19 cellular contexts compared by ENCODE assay signal in genomic region chr11:68641880-68642279, GRCh38. TPM values are rescaled to one million over a fixed set of nuclear protein-coding genes. Genes with fewer than 3 reads are reported as not detected.
DNase-seq lines count a peak whose midpoint lies in the region; ATAC-seq, FAIRE-seq and TF ChIP-seq lines count a peak whose summit lies in the region.
"Had no signal": no experiment of that assay in that cellular context is flagged by ENCODE, and none has a peak within 500 bp of the region (broad histone marks: within the 10 kb centered on the region; RNA-seq: fewer than 3 reads in every experiment).

No MANE protein-coding gene starts in this region.

- peak overlapping the region; percentile 6 for H2AK5ac ChIP-seq in mesendoderm (ENCODE audit: low read length)

- peaks cover 2% of the 10 kb centered on the region for H3K9me3 Mint-ChIP-seq in CD8-positive, alpha-beta T cell

- no peak for FAIRE-seq in small intestine (lab: Jason Lieb, UNC)
- FAIRE-seq: G401.6, GM12892 had no signal

- H3K27me3 ChIP-seq in H7 (ENCODE audit: control insufficient read depth, insufficient read depth, low read length) (no peaks in the 10 kb centered on the region), Panc1 (ENCODE audit: control insufficient read depth, insufficient read depth, low read length) (peaks cover 10% of the 10 kb centered on the region; the same call in 1 of the 2 replicates), mesendoderm (ENCODE audit: insufficient read depth, low read length, poor library complexity) (no peaks in the 10 kb centered on the region), small intestine (ENCODE audit: control insufficient read depth in 2 of 2, insufficient read depth in 2 of 2, low read length in 2 of 2) (peaks cover 0 to under 1% of the 10 kb centered on the region in 2 donors)
- no peaks in the 10 kb centered on the region for H3K27me3 ChIP-seq in CD8-positive, alpha-beta T cell (ENCODE audit: insufficient read depth, low read length)

- no peak overlapping the region for H3K4me2 ChIP-seq in mesendoderm (ENCODE audit: low read length)

- no peak overlapping the region for H3K27ac Mint-ChIP-seq in CD8-positive, alpha-beta T cell
- H3K27ac Mint-ChIP-seq: CD4-positive, alpha-beta memory T cell had no signal

- ATAC-seq in Panc1: peak; percentile 45; the same call in 1 of the 2 replicates
- no peak for ATAC-seq in CD8-positive, alpha-beta T cell
- ATAC-seq: HCT116 had no signal

- no peak overlapping the region for H2BK15ac ChIP-seq in mesendoderm (replicated peaks; ENCODE audit: low read depth)

- H3K27ac ChIP-seq in Panc1 (ENCODE audit: low read length) (no peak overlapping the region), mesendoderm (ENCODE audit: low read depth, low read length) (no peak overlapping the region), small intestine (ENCODE audit: low read depth in 1 of 2, low read length in 1 of 2) (no peak overlapping the region)
- no peak overlapping the region for H3K27ac ChIP-seq in CD8-positive, alpha-beta T cell (ENCODE audit: low read depth, low read length)

- H3K56ac ChIP-seq in mesendoderm (ENCODE audit: low read length): no peak overlapping the region

- no peak overlapping the region for H3K4me3 ChIP-seq in H7 (ENCODE audit: insufficient read depth, low read depth, low read length)
- H3K4me3 ChIP-seq in Panc1 (ENCODE audit: low read depth in 2 of 2, low read length in 2 of 2): no peak overlapping the region
- H3K4me3 ChIP-seq in mesendoderm (ENCODE audit: low read length): no peak overlapping the region
- no peak overlapping the region for H3K4me3 ChIP-seq in CD8-positive, alpha-beta T cell (ENCODE audit: low read depth, low read length)
- no peak overlapping the region for H3K4me3 ChIP-seq in small intestine (ENCODE audit: low read depth in 1 of 2, low read length in 2 of 2)

- H3K27me3 Mint-ChIP-seq in CD8-positive, alpha-beta T cell (ENCODE audit: low read depth): peaks cover 5% of the 10 kb centered on the region

- no peaks in the 10 kb centered on the region for H3K79me1 ChIP-seq in mesendoderm (ENCODE audit: low read length)

- H3K79me2 ChIP-seq in mesendoderm (ENCODE audit: control insufficient read depth, insufficient read depth, low read length): no peaks in the 10 kb centered on the region

- no peaks in the 10 kb centered on the region for H3K36me3 Mint-ChIP-seq in CD8-positive, alpha-beta T cell
- H3K36me3 Mint-ChIP-seq: CD4-positive, alpha-beta memory T cell had no signal

- no peaks in the 10 kb centered on the region for H3K4me1 Mint-ChIP-seq in CD8-positive, alpha-beta T cell (ENCODE audit: low read depth)
- H3K4me1 Mint-ChIP-seq: CD4-positive, alpha-beta memory T cell had no signal

- in situ Hi-C loops in Panc1 (cut with HindIII; ENCODE audit: low pct_unique_long_range_greater_than_20kb, low sequenced_read_pairs): no loop called here

- H2BK120ac ChIP-seq in mesendoderm (ENCODE audit: low read depth, low read length): no peak overlapping the region

- H3K18ac ChIP-seq in mesendoderm (ENCODE audit: low read length): no peak overlapping the region

- CTCF ChIA-PET in Panc1 (lab: Charles Lee): no interaction called here
- CTCF ChIA-PET in CD8-positive, alpha-beta T cell (lab: Charles Lee): no interaction called here

- POLR2A ChIA-PET in Panc1 (lab: Charles Lee): no interaction called here
- POLR2A ChIA-PET in CD8-positive, alpha-beta T cell (lab: Charles Lee): no interaction called here

- H3K4me3 Mint-ChIP-seq in CD8-positive, alpha-beta T cell: no peak overlapping the region
- H3K4me3 Mint-ChIP-seq: CD4-positive, alpha-beta memory T cell; H9 had no signal

- no CpG with 5 or more reads among the region's 15 CpGs for WGBS in mesendoderm (ENCODE audit: extremely low coverage, insufficient coverage, low lambda C conversion rate)
- WGBS in small intestine, 3 donors: 77 to 86% (median 77%) methylated on average over 15 of the region's 15 CpGs

- H4K5ac ChIP-seq in mesendoderm (ENCODE audit: low read length): no peak overlapping the region

- no peak for TF ChIP-seq CTCF in Panc1 (IDR thresholded peaks at IDR 0.05)
- no peak for TF ChIP-seq CTCF in CD8-positive, alpha-beta T cell (IDR thresholded peaks at IDR 0.05)

- H3K9me3 ChIP-seq in Panc1 (ENCODE audit: control insufficient read depth, insufficient read depth, low read depth, low read length) (peaks cover 10% of the 10 kb centered on the region; the same call in 1 of the 2 replicates), small intestine (ENCODE audit: control insufficient read depth, low read depth) (no peaks in the 10 kb centered on the region)
- no peaks in the 10 kb centered on the region for H3K9me3 ChIP-seq in CD8-positive, alpha-beta T cell (ENCODE audit: low read length)

- peak; percentile 36 for DNase-seq in activated effector memory CD4-positive, alpha-beta T cell treated with anti-CD3 and anti-CD28 coated beads, Interleukin-2, amount 50 U/mL, for 16 hours
- DNase-seq in activated effector memory CD4-positive, alpha-beta T cell treated with Interleukin-2 at 50 U/mL for 16 hours: no peak
- peak; percentile 40 for DNase-seq in H7
- no peak for DNase-seq in Panc1 (ENCODE audit: low read depth, low spot score)
- no peak for DNase-seq in mesendoderm
- no peak for DNase-seq in ecto neural progenitor cell (ENCODE audit: low spot score)
- DNase-seq in CD8-positive, alpha-beta T cell: no peak
- DNase-seq in small intestine: no peak
- DNase-seq: C1 segment of cervical spinal cord; Caco-2; CD4-positive, alpha-beta memory T cell; DMS153; DND-41; GOT3; H9 had no signal

- H3K4ac ChIP-seq in mesendoderm (ENCODE audit: low read depth, low read length): no peak overlapping the region

- intact Hi-C loops in Panc1 (cut with micrococcal nuclease; ENCODE audit: unreplicated experiment): no loop called here
- intact Hi-C loops in CD8-positive, alpha-beta T cell (cut with DNase I, micrococcal nuclease): loop anchor here in 1 of 2 experiments (2.0 kb wide), 1 partner anchor 127 kb away; no protein-coding TSS in a partner anchor

- H2BK5ac ChIP-seq in mesendoderm (ENCODE audit: low read length): no peak overlapping the region

- no peak overlapping the region for H3K23ac ChIP-seq in mesendoderm (ENCODE audit: low read length)

- H4K8ac ChIP-seq in mesendoderm (ENCODE audit: low read depth, low read length): no peak overlapping the region

- H3K4me1 ChIP-seq in Panc1 (ENCODE audit: control insufficient read depth, insufficient read depth, low read length) (no peaks in the 10 kb centered on the region), mesendoderm (ENCODE audit: control insufficient read depth, low read depth, low read length) (no peaks in the 10 kb centered on the region), small intestine (ENCODE audit: control insufficient read depth in 2 of 2, insufficient read depth in 1 of 2, low read depth in 1 of 2, low read length in 1 of 2) (no peaks in the 10 kb centered on the region)
- no peaks in the 10 kb centered on the region for H3K4me1 ChIP-seq in CD8-positive, alpha-beta T cell (ENCODE audit: insufficient read depth, low read length)
- H3K4me1 ChIP-seq: Caco-2 had no signal

- H3K36me3 ChIP-seq in H7 (replicated peaks; ENCODE audit: control insufficient read depth, insufficient read depth, low read length) (no peaks in the 10 kb centered on the region), Panc1 (ENCODE audit: control insufficient read depth, insufficient read depth, low read length) (no peaks in the 10 kb centered on the region), mesendoderm (ENCODE audit: control insufficient read depth, insufficient read depth, low read length) (no peaks in the 10 kb centered on the region), small intestine (ENCODE audit: control insufficient read depth in 2 of 2, insufficient read depth in 2 of 2, low read length in 2 of 2) (no peaks in the 10 kb centered on the region)
- no peaks in the 10 kb centered on the region for H3K36me3 ChIP-seq in CD8-positive, alpha-beta T cell (ENCODE audit: insufficient read depth, low read length)

- BruUV-seq in Panc1 (replicated peaks; lab: Mats Ljungman, UMichigan): no TSS peak

- no peak overlapping the region for H3K9ac ChIP-seq in mesendoderm (ENCODE audit: low read length)

RNA-seq across cellular contexts. Expression of gene GAL, which starts 42.5 kb away (rescaled TPM):
- total RNA-seq in H7 (2014; rRNA removed; shearing (Covaris generic)): 192 and 226 TPM in 2 replicates
- total RNA-seq in Panc1 (2021; ENCODE audit: unreplicated experiment): 16.5 TPM
- 9.5 TPM for polyA plus RNA-seq in Panc1 (2012; ENCODE audit: insufficient read length)
- 1,656 TPM for polyA plus RNA-seq in mesendoderm (2013, experiment 1 of 2)
- 1,755 TPM for polyA plus RNA-seq in mesendoderm (2013, experiment 2 of 2)
- total RNA-seq in CD8-positive, alpha-beta T cell: not detected
- polyA plus RNA-seq in small intestine: 10 to 100 TPM in 1 of 3 donors, not detected in 2; 11.9 TPM
- total RNA-seq: A172; CD4-positive, alpha-beta memory T cell had no signal
- polyA plus RNA-seq: CD4-positive, alpha-beta memory T cell had no signal

Comparison
In these comparisons a context has a peak if more than half of its experiments do, and no peak if none do; other contexts are left out.
1. DNase-seq: peak in activated effector memory CD4-positive, alpha-beta T cell treated with anti-CD3 and anti-CD28 coated beads, Interleukin-2, amount 50 U/mL, for 16 hours (single experiment) and H7 (single experiment); none in activated effector memory CD4-positive, alpha-beta T cell treated with Interleukin-2 at 50 U/mL for 16 hours (single experiment), Panc1 (single experiment), mesendoderm (single experiment), ecto neural progenitor cell (single experiment), CD8-positive, alpha-beta T cell (0 of 7) and small intestine (single experiment).
2. RNA of gene GAL, which starts 42.5 kb away (total RNA-seq): 192 to 226 TPM in H7 and 16.5 TPM in Panc1 (single experiment); not detected in CD8-positive, alpha-beta T cell; every median in the first group is over 10 times any median in the second.